Comparison of ENCODE assay signal across 8 cellular contexts in genomic region chr10:119892188-119893065, GRCh38. TPM values are rescaled to one million over a fixed set of nuclear protein-coding genes. Genes with fewer than 3 reads are reported as not detected.
A peak's percentile ranks its signal among the peaks of the same experiment; 100 is the strongest.
DNase-seq lines count a peak whose midpoint lies in the region; ATAC-seq, FAIRE-seq and TF ChIP-seq lines count a peak whose summit lies in the region.

SEC23IP (plus strand) TSS chr10:119892730; CDS start chr10:119892783, 53 bp downstream.

- ATAC-seq in GM18499 (IDR thresholded peaks at IDR 0.05; ENCODE audit: insufficient read depth, unreplicated experiment): peak; percentile 92
- ATAC-seq in HG02943 (IDR thresholded peaks at IDR 0.05; ENCODE audit: low read depth, unreplicated experiment): peak; percentile 99
- ATAC-seq in left ventricle myocardium superior: peak; percentile 99
- peak; percentile 99 to 100 (median 99) for ATAC-seq in psoas muscle

- peaks cover 33% of the 10 kb centered on the region for H3K4me1 ChIP-seq in psoas muscle

- TF ChIP-seq CTCF in psoas muscle (IDR thresholded peaks at IDR 0.05): no peak

- H3K4me3 ChIP-seq in psoas muscle: peak within 1 kb of the TSS; percentile 84

- peak; percentile 97 for FAIRE-seq in urothelium cell line (lab: Jason Lieb, UNC)

- DNase-seq in NCI-H187 treated with DMSO at 0.1 percent for 48 hours (lab: John Stamatoyannopoulos, UW) (peak; percentile 45), anterior cingulate cortex (lab: John Stamatoyannopoulos, UW) (peak; percentile 88 to 99 (median 97)), left ventricle myocardium superior (peak; percentile 97), psoas muscle (peak; percentile 97 to 98), urothelium cell line (ENCODE audit: low spot score) (peak; percentile 95)

- intact Hi-C loops in T-helper 2 cell treated with Interferon-gamma antibody and Interleukin-4, amounts not matched to agents 100 ng/mL and 5 ng/mL, for 36 hours (cut with micrococcal nuclease): loop anchor here (1.0 kb wide), 2 partner anchors 20 to 295 kb away; partner anchors contain the start of gene MCMBP
- intact Hi-C loops in left ventricle myocardium superior (cut with micrococcal nuclease) (no loop called here), psoas muscle (cut with DNase I) (loop anchor here (1.0 kb wide), 1 partner anchor 19 kb away; no protein-coding TSS in a partner anchor)

- H3K36me3 ChIP-seq in psoas muscle (ENCODE audit: insufficient read depth in 1 of 2, low read depth in 1 of 2): peaks cover 0 to 18% of the 10 kb centered on the region in 2 donors

- H3K9me3 ChIP-seq in psoas muscle: no peaks in the 10 kb centered on the region

- H3K27me3 ChIP-seq in psoas muscle (ENCODE audit: insufficient read depth in 3 of 3, low read length in 2 of 3): no peaks in the 10 kb centered on the region

- 1% methylated on average over 56 to 61 of the region's 61 CpGs for WGBS in psoas muscle, 3 donors

- H3K27ac ChIP-seq in psoas muscle: peak within 1 kb of the TSS; percentile 88

RNA-seq across cellular contexts. Expression of gene SEC23IP, which starts in this region (rescaled TPM):
- total RNA-seq in T-helper 2 cell treated with Interferon-gamma antibody and Interleukin-4, amounts not matched to agents 100 ng/mL and 5 ng/mL, for 36 hours: 69.9 and 71.9 TPM in 2 replicates
- total RNA-seq in left ventricle myocardium superior (22.3 TPM), psoas muscle (10 to 100 TPM; 27.3 to 49.7 (median 45.4) TPM)
- 10 to 100 TPM in 2 of 3 donors, 1 to 10 TPM in 1; 6.5 to 20.4 (median 14.0) TPM for polyA plus RNA-seq in psoas muscle

Comparison
In these comparisons a context has a peak if more than half of its experiments do, and no peak if none do; other contexts are left out.
1. Peak in every context shown above with its lines: DNase-seq, ATAC-seq, H3K4me3 ChIP-seq and H3K27ac ChIP-seq.
2. DNase-seq: peak in every context shown above with its lines; median percentile 98 in psoas muscle; 97 in anterior cingulate cortex; 97 in left ventricle myocardium superior; 95 in urothelium cell line; 45 in NCI-H187 treated with DMSO at 0.1 percent for 48 hours.